Comparison of ENCODE assay signal across 23 cellular contexts in the genomic region with DNA sequence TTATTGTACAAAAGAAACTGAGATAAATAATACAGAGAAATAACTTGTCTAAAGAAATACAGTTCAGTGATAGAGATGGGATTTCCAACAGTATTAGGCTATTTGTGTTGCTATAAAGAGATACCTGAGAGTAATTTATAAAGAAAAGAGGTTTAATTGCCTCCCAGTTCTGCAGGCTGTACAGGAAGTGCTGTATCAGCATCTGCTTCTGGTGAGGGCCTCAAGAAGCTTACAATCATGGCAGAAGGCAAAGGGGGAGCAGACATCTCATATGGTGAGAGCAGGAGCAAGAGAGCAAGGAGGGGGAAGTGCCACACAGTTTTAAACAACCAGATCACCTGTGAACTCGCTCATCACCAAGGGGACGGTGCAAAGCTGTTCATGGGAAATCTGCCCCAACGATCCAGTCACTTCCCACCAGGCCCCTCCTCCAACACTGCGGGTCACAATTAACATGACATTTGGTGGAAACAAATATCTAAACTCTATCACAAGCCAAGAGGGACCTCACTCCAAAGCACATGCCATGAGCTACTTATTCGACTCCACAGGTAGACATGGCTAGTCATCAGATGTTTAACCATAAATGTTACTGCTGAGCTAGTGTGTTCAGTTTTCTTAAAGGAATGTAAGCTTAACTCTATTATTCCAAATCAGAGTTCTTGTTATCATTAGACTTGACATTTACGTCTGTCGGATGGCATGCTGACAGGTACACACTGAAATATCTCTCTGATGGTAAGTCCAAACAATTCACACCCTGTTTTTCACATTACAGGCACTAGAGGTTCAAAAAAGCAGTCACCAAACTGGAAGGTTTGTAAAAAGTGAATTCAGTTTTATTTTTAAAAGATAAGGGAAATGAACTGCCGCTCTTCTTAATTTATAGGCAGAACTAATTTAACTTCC.
"Had no signal": no experiment of that assay in that cellular context is flagged by ENCODE, and none has a peak within 500 bp of the region (broad histone marks: within the 10 kb centered on the region; RNA-seq: fewer than 3 reads in every experiment).

No MANE protein-coding gene starts in this region.

- H3K4me3 ChIP-seq: SK-N-MC had no signal

- ATAC-seq: activated T-cell treated with anti-CD3 and anti-CD28 coated beads, Interleukin-2, amount 50 U/mL, for 4 hours; T-cell had no signal

- H3K27me3 Mint-ChIP-seq: activated CD4-positive, alpha-beta memory T cell treated with anti-CD3 and anti-CD28 coated beads for 36 hours; activated CD4-positive, alpha-beta T cell treated with anti-CD3 and anti-CD28 coated beads, Interleukin-2, amount 10 ng/mL, durations not matched to agents 7 days and 5 days; activated naive CD8-positive, alpha-beta T cell; T-cell had no signal

- H3K27ac ChIP-seq: SK-N-MC had no signal

- DNase-seq: activated CD4-positive, alpha-beta memory T cell treated with anti-CD3 and anti-CD28 coated beads for 36 hours; activated CD4-positive, alpha-beta T cell treated with anti-CD3 and anti-CD28 coated beads, Interleukin-2, amount 10 ng/mL, durations not matched to agents 7 days and 5 days; activated CD4-positive, CD25-positive, alpha-beta regulatory T cell; activated CD8-positive, alpha-beta memory T cell treated with anti-CD3 and anti-CD28 coated beads for 24 hours; activated gamma-delta T cell; activated naive CD4-positive, alpha-beta T cell treated with anti-CD3 and anti-CD28 coated beads for 36 hours; activated T-cell treated with anti-CD3 and anti-CD28 coated beads, Interleukin-2, amount 50 U/mL, for 4 hours; cerebellar nuclear complex; MV-4-11; NCI-H1092 treated with DMSO at 0.1 percent for 48 hours; NCI-H1417 treated with DMSO at 0.1 percent for 48 hours; NCI-H1694; NCI-H2029 treated with DMSO at 0.1 percent for 48 hours; NCI-H345; NCI-H510A; NCI-H526 treated with DMSO at 0.1 percent for 48 hours; NCI-H82; T-cell; T-helper 2 cell; T1000 had no signal

- FAIRE-seq: TTC549 had no signal

- H3K9me3 Mint-ChIP-seq: activated CD4-positive, alpha-beta memory T cell treated with anti-CD3 and anti-CD28 coated beads for 36 hours; activated naive CD4-positive, alpha-beta T cell treated with anti-CD3 and anti-CD28 coated beads for 36 hours; T-cell had no signal

- H3K4me3 Mint-ChIP-seq: activated CD4-positive, alpha-beta memory T cell treated with anti-CD3 and anti-CD28 coated beads for 36 hours; activated CD4-positive, alpha-beta T cell treated with anti-CD3 and anti-CD28 coated beads, Interleukin-2, amount 10 ng/mL, durations not matched to agents 7 days and 5 days; activated naive CD4-positive, alpha-beta T cell treated with anti-CD3 and anti-CD28 coated beads for 36 hours; activated naive CD8-positive, alpha-beta T cell; activated T-cell treated with anti-CD3 and anti-CD28 coated beads, Interleukin-2, amount 50 U/mL, for 4 hours; T-cell had no signal

- H3K27ac Mint-ChIP-seq: activated CD4-positive, alpha-beta memory T cell treated with anti-CD3 and anti-CD28 coated beads for 36 hours; activated CD4-positive, alpha-beta T cell treated with anti-CD3 and anti-CD28 coated beads, Interleukin-2, amount 10 ng/mL, durations not matched to agents 7 days and 5 days; activated naive CD4-positive, alpha-beta T cell treated with anti-CD3 and anti-CD28 coated beads for 36 hours; activated naive CD8-positive, alpha-beta T cell; T-cell had no signal
